ENCODE assay signal across 13 cellular contexts in the genomic region with DNA sequence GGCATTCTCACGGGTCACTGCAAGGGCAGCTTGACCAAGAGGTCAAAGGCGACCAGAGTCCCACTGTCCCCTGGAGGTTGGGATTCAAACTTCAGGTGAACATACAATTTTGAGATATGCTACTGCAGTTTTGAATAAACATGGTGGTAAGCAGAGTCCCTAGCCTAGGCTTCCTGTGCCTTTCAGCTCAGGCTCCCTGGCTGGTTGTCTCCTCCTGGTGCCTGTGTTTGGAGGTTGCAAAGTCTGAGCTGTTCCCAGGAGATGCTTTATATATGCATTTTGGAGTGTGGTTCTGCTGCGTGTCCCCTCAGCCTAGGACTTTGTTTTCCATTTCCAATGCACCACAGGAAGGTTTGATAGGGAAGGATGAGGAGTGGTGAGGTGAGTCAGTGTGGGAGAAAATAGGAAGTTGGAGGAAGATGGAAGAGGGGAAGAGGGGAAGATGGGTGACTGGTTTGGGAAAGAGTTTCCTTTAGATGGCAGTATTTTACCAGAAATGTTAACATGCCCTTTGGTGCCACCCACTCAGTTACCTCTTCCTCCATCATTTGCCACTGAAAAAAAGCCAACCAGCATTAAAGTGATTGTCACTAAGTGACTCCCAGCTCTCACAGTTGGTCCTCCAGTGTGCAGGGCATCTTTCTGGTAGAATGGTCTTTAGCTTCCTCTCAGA.
A peak's percentile ranks its signal among the peaks of the same experiment; 100 is the strongest.
DNase-seq lines count a peak whose midpoint lies in the region; ATAC-seq, FAIRE-seq and TF ChIP-seq lines count a peak whose summit lies in the region.
"Had no signal": no experiment of that assay in that cellular context is flagged by ENCODE, and none has a peak within 500 bp of the region (broad histone marks: within the 10 kb centered on the region; RNA-seq: fewer than 3 reads in every experiment).

No MANE protein-coding gene starts in this region.

- peak; percentile 90 for FAIRE-seq in GM19239 (lab: Jason Lieb, UNC)

- H3K27me3 Mint-ChIP-seq in WTC11 (ENCODE audit: low read depth) (no peaks in the 10 kb centered on the region), HFFc6 (ENCODE audit: insufficient read depth) (peaks cover 1% of the 10 kb centered on the region; the same call in 1 of the 2 replicates)
- no peaks in the 10 kb centered on the region for H3K27me3 Mint-ChIP-seq in T-helper 2 cell treated with Interferon-gamma antibody and Interleukin-4, amounts not matched to agents 5 μg/mL and 100 μg/mL, for 36 hours (ENCODE audit: low read depth)

- no peaks in the 10 kb centered on the region for H3K9me3 Mint-ChIP-seq in WTC11
- peaks cover 5% of the 10 kb centered on the region; the same call in 1 of the 2 replicates for H3K9me3 Mint-ChIP-seq in HFFc6
- no peaks in the 10 kb centered on the region for H3K9me3 Mint-ChIP-seq in T-helper 2 cell treated with Interferon-gamma antibody and Interleukin-4, amounts not matched to agents 5 μg/mL and 100 μg/mL, for 36 hours

- DNase-seq in A673 (ENCODE audit: low spot score) (no peak), GM19239 (ENCODE audit: insufficient read length, low spot score) (no peak), NCI-H146 (lab: John Stamatoyannopoulos, UW) (peak; percentile 55), WTC11 (ENCODE audit: low spot score) (no peak), HFFc6 (no peak), spleen (no peak), AML-193 (lab: John Stamatoyannopoulos, UW) (no peak)
- no peak for DNase-seq in T-helper 2 cell treated with Interferon-gamma antibody and Interleukin-4, amounts not matched to agents 5 μg/mL and 100 μg/mL, for 36 hours (ENCODE audit: low spot score)
- DNase-seq: activated CD4-positive, alpha-beta T cell treated with anti-CD3 and anti-CD28 coated beads for 48 hours; activated effector memory CD4-positive, alpha-beta T cell treated with anti-CD3 and anti-CD28 coated beads, Interleukin-2, amount 50 U/mL, for 16 hours; NCI-H2081 treated with DMSO at 0.1 percent for 48 hours; sigmoid colon had no signal

- no peak overlapping the region for H3K27ac Mint-ChIP-seq in WTC11
- no peak overlapping the region for H3K27ac Mint-ChIP-seq in HFFc6
- H3K27ac Mint-ChIP-seq in T-helper 2 cell treated with Interferon-gamma antibody and Interleukin-4, amounts not matched to agents 5 μg/mL and 100 μg/mL, for 36 hours, result no peak overlapping the region

- no peak overlapping the region for H3K27ac ChIP-seq in A673 (ENCODE audit: low read depth, low read length, poor library complexity, severe bottlenecking)
- H3K27ac ChIP-seq in spleen, result no peak overlapping the region
- H3K27ac ChIP-seq: sigmoid colon, SK-N-MC had no signal

- H3K4me1 ChIP-seq in A673 (ENCODE audit: insufficient read depth, low read length, poor library complexity, severe bottlenecking), result no peaks in the 10 kb centered on the region
- no peaks in the 10 kb centered on the region for H3K4me1 ChIP-seq in spleen
- H3K4me1 ChIP-seq: sigmoid colon had no signal

- H3K36me3 ChIP-seq in A673 (ENCODE audit: insufficient read depth, low read length, poor library complexity, severe bottlenecking) (no peaks in the 10 kb centered on the region), spleen (no peaks in the 10 kb centered on the region)
- H3K36me3 ChIP-seq: sigmoid colon had no signal

- H3K36me3 Mint-ChIP-seq in WTC11, result 0 out of 2 replicates have a peak, but pooled peaks cover 5% of the 10 kb centered on the region
- H3K36me3 Mint-ChIP-seq in HFFc6 (ENCODE audit: low read depth), result no peaks in the 10 kb centered on the region
- H3K36me3 Mint-ChIP-seq in T-helper 2 cell treated with Interferon-gamma antibody and Interleukin-4, amounts not matched to agents 5 μg/mL and 100 μg/mL, for 36 hours (ENCODE audit: low read depth), result no peaks in the 10 kb centered on the region

- TF ChIP-seq CTCF in A673 (conservative IDR thresholded peaks at IDR 0.05; ENCODE audit: low read depth, low read length) (0 out of 2 replicates have a peak, but pooled peaks have one; percentile 14), WTC11 (IDR thresholded peaks at IDR 0.05) (no peak), HFFc6 (IDR thresholded peaks at IDR 0.05) (no peak), spleen (IDR thresholded peaks at IDR 0.05 in 8 of 11, conservative IDR thresholded peaks at IDR 0.05 in 3 of 11) (no peak)

- peak; percentile 23 for ATAC-seq in WTC11

- no TSS peak for BruUV-seq in A673 (replicated peaks; lab: Mats Ljungman, UMichigan)

- no peak for TF ChIP-seq POLR2A in spleen (IDR thresholded peaks at IDR 0.05)

- CTCF ChIA-PET in A673 (lab: Charles Lee), result no interaction called here
- CTCF ChIA-PET in WTC11 (lab: Charles Lee), result interaction anchor here (1.0 to 1.2 kb wide), 2 partner anchors 25 to 30 kb away, joined by 3 to 4 read pairs; no protein-coding TSS in a partner anchor

- H3K4me3 Mint-ChIP-seq in WTC11, result no peak overlapping the region
- H3K4me3 Mint-ChIP-seq in HFFc6, result no peak overlapping the region
- H3K4me3 Mint-ChIP-seq in T-helper 2 cell treated with Interferon-gamma antibody and Interleukin-4, amounts not matched to agents 5 μg/mL and 100 μg/mL, for 36 hours, result no peak overlapping the region

- H3K4me3 ChIP-seq in A673 (ENCODE audit: low read depth, low read length, poor library complexity, severe bottlenecking) (no peak overlapping the region), spleen (no peak overlapping the region)
- H3K4me3 ChIP-seq: sigmoid colon, SK-N-MC had no signal

- intact Hi-C loops in A673 (cut with micrococcal nuclease; ENCODE audit: unreplicated experiment) (no loop called here), spleen (cut with DNase I; ENCODE audit: low total_unique reads) (no loop called here)

- H3K27me3 ChIP-seq in A673 (replicated peaks; ENCODE audit: insufficient read depth, low read depth, low read length, poor library complexity) (peaks cover 6% of the 10 kb centered on the region), spleen (replicated peaks in 1 of 7) (peaks cover 0 to 21% (median 0%) of the 10 kb centered on the region in 7 donors)
- H3K27me3 ChIP-seq: sigmoid colon had no signal

- POLR2A ChIA-PET in A673 (lab: Charles Lee; ENCODE audit: low non-redundant PET) (no interaction called here), WTC11 (lab: Charles Lee) (interaction anchor here (0.5 kb wide), 1 partner anchor 60 kb away, joined by 3 read pairs; no protein-coding TSS in a partner anchor)

- WGBS in spleen, 5 donors, result 0 to 93% (median 70%) methylated on average over 1 to 3 of the region's 3 CpGs

- H3K9me3 ChIP-seq in A673 (ENCODE audit: low read depth, low read length, poor library complexity, severe bottlenecking), result no peaks in the 10 kb centered on the region
- H3K9me3 ChIP-seq in spleen, result no peaks in the 10 kb centered on the region
- H3K9me3 ChIP-seq: sigmoid colon had no signal

- H3K4me1 Mint-ChIP-seq in WTC11 (peaks cover 57% of the 10 kb centered on the region), HFFc6 (ENCODE audit: low read depth) (no peaks in the 10 kb centered on the region)
- H3K4me1 Mint-ChIP-seq in T-helper 2 cell treated with Interferon-gamma antibody and Interleukin-4, amounts not matched to agents 5 μg/mL and 100 μg/mL, for 36 hours (ENCODE audit: low read depth), result no peaks in the 10 kb centered on the region

TF ChIP-seq in WTC11, 78 proteins besides CTCF, POLR2A, EP300 and RAD21 (continues in another document):
- TF ChIP-seq NR2C2 (CRISPR knock-in tag; IDR thresholded peaks at IDR 0.05) (no peak), JUN (CRISPR knock-in tag; IDR thresholded peaks at IDR 0.05) (no peak), ZNF232 (CRISPR knock-in tag; IDR thresholded peaks at IDR 0.05) (no peak), HMGA2 (CRISPR knock-in tag; IDR thresholded peaks at IDR 0.05) (no peak)
- TF ChIP-seq, protein P1, sequence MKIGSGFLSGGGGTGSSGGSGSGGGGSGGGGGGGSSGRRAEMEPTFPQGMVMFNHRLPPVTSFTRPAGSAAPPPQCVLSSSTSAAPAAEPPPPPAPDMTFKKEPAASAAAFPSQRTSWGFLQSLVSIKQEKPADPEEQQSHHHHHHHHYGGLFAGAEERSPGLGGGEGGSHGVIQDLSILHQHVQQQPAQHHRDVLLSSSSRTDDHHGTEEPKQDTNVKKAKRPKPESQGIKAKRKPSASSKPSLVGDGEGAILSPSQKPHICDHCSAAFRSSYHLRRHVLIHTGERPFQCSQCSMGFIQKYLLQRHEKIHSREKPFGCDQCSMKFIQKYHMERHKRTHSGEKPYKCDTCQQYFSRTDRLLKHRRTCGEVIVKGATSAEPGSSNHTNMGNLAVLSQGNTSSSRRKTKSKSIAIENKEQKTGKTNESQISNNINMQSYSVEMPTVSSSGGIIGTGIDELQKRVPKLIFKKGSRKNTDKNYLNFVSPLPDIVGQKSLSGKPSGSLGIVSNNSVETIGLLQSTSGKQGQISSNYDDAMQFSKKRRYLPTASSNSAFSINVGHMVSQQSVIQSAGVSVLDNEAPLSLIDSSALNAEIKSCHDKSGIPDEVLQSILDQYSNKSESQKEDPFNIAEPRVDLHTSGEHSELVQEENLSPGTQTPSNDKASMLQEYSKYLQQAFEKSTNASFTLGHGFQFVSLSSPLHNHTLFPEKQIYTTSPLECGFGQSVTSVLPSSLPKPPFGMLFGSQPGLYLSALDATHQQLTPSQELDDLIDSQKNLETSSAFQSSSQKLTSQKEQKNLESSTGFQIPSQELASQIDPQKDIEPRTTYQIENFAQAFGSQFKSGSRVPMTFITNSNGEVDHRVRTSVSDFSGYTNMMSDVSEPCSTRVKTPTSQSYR (CRISPR knock-in tag; IDR thresholded peaks at IDR 0.05), result no peak
